ENCODE assay signal across 16 cellular contexts in the genomic region with DNA sequence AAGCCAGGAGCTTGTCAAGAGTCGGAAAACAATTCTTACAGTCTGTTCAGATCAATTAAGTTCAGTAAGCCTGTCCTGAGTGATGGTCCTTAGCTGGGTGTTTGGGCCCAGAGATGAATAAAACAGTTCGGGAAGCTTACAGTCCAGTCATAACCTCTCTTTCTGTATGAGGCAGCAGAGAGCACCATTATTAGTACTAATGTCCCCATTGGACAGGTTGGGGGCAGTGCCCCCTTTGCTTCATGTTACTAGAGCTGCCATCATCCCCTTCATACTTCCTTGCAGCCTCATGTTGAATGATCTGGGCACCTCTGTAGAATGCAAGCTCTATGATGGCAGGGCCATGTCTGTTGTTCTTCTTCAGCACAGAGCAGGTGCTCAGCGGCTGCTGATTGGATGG. TPM values are rescaled to one million over a fixed set of nuclear protein-coding genes. Genes with fewer than 3 reads are reported as not detected.
A peak's percentile ranks its signal among the peaks of the same experiment; 100 is the strongest.
DNase-seq lines count a peak whose midpoint lies in the region; ATAC-seq and TF ChIP-seq lines count a peak whose summit lies in the region.
"Had no signal": no experiment of that assay in that cellular context is flagged by ENCODE, and none has a peak within 500 bp of the region (broad histone marks: within the 10 kb centered on the region; RNA-seq: fewer than 3 reads in every experiment).

No MANE protein-coding gene starts in this region.

- no peak overlapping the region for H3K4me3 ChIP-seq in mesenchymal stem cell (ENCODE audit: insufficient read depth in 1 of 2, low read depth in 1 of 2, low read length in 2 of 2)
- no peak overlapping the region for H3K4me3 ChIP-seq in adrenal gland
- H3K4me3 ChIP-seq: GM23248, suprapubic skin had no signal

- no peaks in the 10 kb centered on the region for H3K36me3 ChIP-seq in mesenchymal stem cell (ENCODE audit: control insufficient read depth in 1 of 2, insufficient read depth in 2 of 2, low read depth in 1 of 2, low read length in 2 of 2)
- H3K36me3 ChIP-seq in adrenal gland (replicated peaks in 1 of 2), result no peaks in the 10 kb centered on the region
- H3K36me3 ChIP-seq: suprapubic skin had no signal

- H3K9me3 ChIP-seq in mesenchymal stem cell (ENCODE audit: control insufficient read depth, low read length) (no peaks in the 10 kb centered on the region), adrenal gland (replicated peaks in 1 of 3) (no peaks in the 10 kb centered on the region)
- H3K9me3 ChIP-seq: suprapubic skin had no signal

- ATAC-seq in GM21576 (IDR thresholded peaks at IDR 0.05; ENCODE audit: unreplicated experiment) (peak; percentile 25), HG03442 (IDR thresholded peaks at IDR 0.05; ENCODE audit: unreplicated experiment) (peak; percentile 34)

- H3K9ac ChIP-seq in mesenchymal stem cell (ENCODE audit: low read length), result no peak overlapping the region
- H3K9ac ChIP-seq: GM23248 had no signal

- no peak for TF ChIP-seq POLR2A in adrenal gland (IDR thresholded peaks at IDR 0.05)

- peaks cover 4% of the 10 kb centered on the region for H3K79me1 ChIP-seq in mesenchymal stem cell (replicated peaks; ENCODE audit: low read length, poor library complexity, severe bottlenecking)

- peak overlapping the region; percentile 77 for H2BK15ac ChIP-seq in mesenchymal stem cell (ENCODE audit: low read depth, poor library complexity, severe bottlenecking)

- H3K4me3 Mint-ChIP-seq in T-helper 1 cell treated with Interleukin-12 subunit alpha and Interleukin-12 subunit beta and Interleukin-4 antibody, amounts not matched to agents 30 μg/mL and 1 μg/mL, for 36 hours, result peak overlapping the region; percentile 8
- H3K4me3 Mint-ChIP-seq: activated naive CD4-positive, alpha-beta T cell treated with anti-CD3 and anti-CD28 coated beads for 36 hours had no signal

- H3K27me3 ChIP-seq in mesenchymal stem cell (ENCODE audit: control insufficient read depth in 1 of 2, insufficient read depth in 1 of 2, low read length in 2 of 2) (no peaks in the 10 kb centered on the region), adrenal gland (no peaks in the 10 kb centered on the region)
- H3K27me3 ChIP-seq: suprapubic skin had no signal

- peaks cover 81% of the 10 kb centered on the region for H3K4me1 Mint-ChIP-seq in T-helper 1 cell treated with Interleukin-12 subunit alpha and Interleukin-12 subunit beta and Interleukin-4 antibody, amounts not matched to agents 30 μg/mL and 1 μg/mL, for 36 hours (ENCODE audit: low read depth)

- 98% methylated on average over 3 of the region's 3 CpGs for WGBS in mesenchymal stem cell
- 78 to 89% (median 81%) methylated on average over 3 of the region's 3 CpGs for WGBS in adrenal gland, 4 donors

- peaks cover 43% of the 10 kb centered on the region for H3K36me3 Mint-ChIP-seq in T-helper 1 cell treated with Interleukin-12 subunit alpha and Interleukin-12 subunit beta and Interleukin-4 antibody, amounts not matched to agents 30 μg/mL and 1 μg/mL, for 36 hours (ENCODE audit: low read depth)

- H2BK5ac ChIP-seq in mesenchymal stem cell (ENCODE audit: low read depth, low read length, poor library complexity, severe bottlenecking), result no peak overlapping the region

- H3K4ac ChIP-seq in mesenchymal stem cell (ENCODE audit: low read depth in 1 of 2, low read length in 2 of 2), result peak overlapping the region in 1 of 2 experiments; percentile 19

- H3K27me3 Mint-ChIP-seq in T-helper 1 cell treated with Interleukin-12 subunit alpha and Interleukin-12 subunit beta and Interleukin-4 antibody, amounts not matched to agents 30 μg/mL and 1 μg/mL, for 36 hours (ENCODE audit: low read depth), result no peaks in the 10 kb centered on the region

- H3K9me3 Mint-ChIP-seq in T-helper 1 cell treated with Interleukin-12 subunit alpha and Interleukin-12 subunit beta and Interleukin-4 antibody, amounts not matched to agents 30 μg/mL and 1 μg/mL, for 36 hours, result no peaks in the 10 kb centered on the region
- H3K9me3 Mint-ChIP-seq: activated naive CD4-positive, alpha-beta T cell treated with anti-CD3 and anti-CD28 coated beads for 36 hours had no signal

- H3K4me1 ChIP-seq in mesenchymal stem cell (ENCODE audit: control insufficient read depth, insufficient read depth, low read depth, low read length), result peaks cover 5% of the 10 kb centered on the region
- H3K4me1 ChIP-seq in adrenal gland (replicated peaks in 1 of 2), result no peaks in the 10 kb centered on the region
- H3K4me1 ChIP-seq: suprapubic skin had no signal

- peak overlapping the region; percentile 87 for H4K91ac ChIP-seq in mesenchymal stem cell (ENCODE audit: low read length)

- no peak overlapping the region for H2AFZ ChIP-seq in mesenchymal stem cell (ENCODE audit: low read depth, low read length)

- H3K27ac ChIP-seq in mesenchymal stem cell (ENCODE audit: low read length, poor library complexity, severe bottlenecking), result no peak overlapping the region
- no peak overlapping the region for H3K27ac ChIP-seq in adrenal gland
- H3K27ac ChIP-seq: 22Rv1, suprapubic skin had no signal

- no peak overlapping the region for H3K4me2 ChIP-seq in mesenchymal stem cell (ENCODE audit: low read length, poor library complexity, severe bottlenecking)

- no peak overlapping the region for H2AK5ac ChIP-seq in mesenchymal stem cell (ENCODE audit: low read length, severe bottlenecking)

- peak overlapping the region; percentile 7 to 88 for H2BK12ac ChIP-seq in mesenchymal stem cell (ENCODE audit: low read length in 2 of 2)

- H3K23ac ChIP-seq in mesenchymal stem cell (ENCODE audit: low read length in 2 of 2), result no peak overlapping the region

- no peak overlapping the region for H3K14ac ChIP-seq in mesenchymal stem cell (ENCODE audit: low read length in 2 of 2)

- no peak for DNase-seq in T-helper 1 cell
- DNase-seq in mesenchymal stem cell, result no peak
- DNase-seq in NCI-H510A (lab: John Stamatoyannopoulos, UW), result no peak
- no peak for DNase-seq in adrenal gland
- DNase-seq in DMS 273 (lab: John Stamatoyannopoulos, UW; ENCODE audit: unreplicated experiment), result no peak
- DNase-seq: activated CD4-positive, alpha-beta T cell treated with anti-CD3 and anti-CD28 coated beads for 1 hour; DMS153; GM23248; midbrain; NCI-H510A treated with DMSO at 0.1 percent for 48 hours had no signal

- no peak for TF ChIP-seq CTCF in adrenal gland (IDR thresholded peaks at IDR 0.05)

- peak overlapping the region; percentile 49 to 64 for H3K18ac ChIP-seq in mesenchymal stem cell (ENCODE audit: low read depth in 1 of 2, low read length in 2 of 2)

- H4K8ac ChIP-seq in mesenchymal stem cell (ENCODE audit: low read length), result peak overlapping the region; percentile 53

- H3K27ac Mint-ChIP-seq in T-helper 1 cell treated with Interleukin-12 subunit alpha and Interleukin-12 subunit beta and Interleukin-4 antibody, amounts not matched to agents 30 μg/mL and 1 μg/mL, for 36 hours, result peak overlapping the region; percentile 93

- H2BK120ac ChIP-seq in mesenchymal stem cell (ENCODE audit: low read depth, low read length), result peak overlapping the region; percentile 64

- intact Hi-C loops in adrenal gland (cut with DNase I), result no loop called here

RNA-seq across cellular contexts. Expression of a gene that starts 9.8 kb away (rescaled TPM):
- 1.5 TPM for polyA plus RNA-seq in mesenchymal stem cell (2013, experiment 1 of 2)
- polyA plus RNA-seq in mesenchymal stem cell (2013, experiment 2 of 2), result 1.2 TPM
- 10 to 100 TPM; 18.3 to 59.5 (median 24.3) TPM for total RNA-seq in adrenal gland
- polyA plus RNA-seq in adrenal gland, result 10 to 100 TPM in 1 of 3 donors, 1 to 10 TPM in 2; 3.3 to 10.9 (median 4.2) TPM
